Comparison of ENCODE assay signal across 21 cellular contexts in genomic region chr2:102599486-102599885, GRCh38. TPM values are rescaled to one million over a fixed set of nuclear protein-coding genes. Genes with fewer than 3 reads are reported as not detected.
"Had no signal": no experiment of that assay in that cellular context is flagged by ENCODE, and none has a peak within 500 bp of the region (broad histone marks: within the 10 kb centered on the region; RNA-seq: fewer than 3 reads in every experiment).

No MANE protein-coding gene starts in this region.

- H3K4me1 Mint-ChIP-seq: activated CD4-positive, alpha-beta T cell treated with anti-CD3 and anti-CD28 coated beads, Interleukin-2, amount 10 ng/mL, durations not matched to agents 24 days and 14 days; memory B cell; naive thymus-derived CD8-positive, alpha-beta T cell; stimulated activated effector memory CD8-positive, alpha-beta T cell treated with anti-CD3 and anti-CD28 coated beads, Interleukin-12 subunit alpha, Interleukin-12 subunit beta, amount 100 ng/mL, for 72 hours had no signal

- H3K4me3 Mint-ChIP-seq: activated CD4-positive, alpha-beta T cell treated with anti-CD3 and anti-CD28 coated beads, Interleukin-2, amount 10 ng/mL, durations not matched to agents 24 days and 14 days; activated CD8-positive, alpha-beta T cell treated with anti-CD3 and anti-CD28 coated beads, Interleukin-2, amount 10 ng/mL, durations not matched to agents 7 days and 5 days; activated T-cell treated with anti-CD3 and anti-CD28 coated beads, Interleukin-2, amount 50 U/mL, for 24 hours; memory B cell; naive thymus-derived CD8-positive, alpha-beta T cell; stimulated activated effector memory CD8-positive, alpha-beta T cell treated with anti-CD3 and anti-CD28 coated beads, Interleukin-12 subunit alpha, Interleukin-12 subunit beta, amount 100 ng/mL, for 72 hours; T-helper 2 cell treated with Interferon-gamma antibody and Interleukin-4, amounts not matched to agents 5 μg/mL and 100 μg/mL, for 36 hours had no signal

- H3K9me3 Mint-ChIP-seq: activated CD4-positive, alpha-beta T cell treated with anti-CD3 and anti-CD28 coated beads, Interleukin-2, amount 10 ng/mL, durations not matched to agents 24 days and 14 days; activated T-cell treated with anti-CD3 and anti-CD28 coated beads, Interleukin-2, amount 50 U/mL, for 24 hours; activated T-helper 2 cell treated with anti-CD3 and anti-CD28 coated beads, Interferon-gamma antibody, Interleukin-2, Interleukin-4, amounts not matched to agents 10 μg/mL and 5 μg/mL and 100 μg/mL, durations not matched to agents 14 hours and 24 hours and 36 hours; T-helper 2 cell treated with Interferon-gamma antibody and Interleukin-4, amounts not matched to agents 5 μg/mL and 100 μg/mL, for 36 hours had no signal

- H3K27ac Mint-ChIP-seq: activated CD4-positive, alpha-beta T cell treated with anti-CD3 and anti-CD28 coated beads, Interleukin-2, amount 10 ng/mL, durations not matched to agents 24 days and 14 days; activated CD8-positive, alpha-beta T cell treated with anti-CD3 and anti-CD28 coated beads, Interleukin-2, amount 10 ng/mL, durations not matched to agents 7 days and 5 days; activated T-cell treated with anti-CD3 and anti-CD28 coated beads, Interleukin-2, amount 50 U/mL, for 24 hours; activated T-helper 2 cell treated with anti-CD3 and anti-CD28 coated beads, Interferon-gamma antibody, Interleukin-2, Interleukin-4, amounts not matched to agents 10 μg/mL and 5 μg/mL and 100 μg/mL, durations not matched to agents 14 hours and 24 hours and 36 hours; memory B cell; naive thymus-derived CD8-positive, alpha-beta T cell; stimulated activated effector memory CD8-positive, alpha-beta T cell treated with anti-CD3 and anti-CD28 coated beads, Interleukin-12 subunit alpha, Interleukin-12 subunit beta, amount 100 ng/mL, for 72 hours; T-helper 2 cell treated with Interferon-gamma antibody and Interleukin-4, amounts not matched to agents 5 μg/mL and 100 μg/mL, for 36 hours had no signal

- H3K4me3 ChIP-seq: body of pancreas, dorsolateral prefrontal cortex, left ventricle myocardium inferior, mucosa of descending colon, pancreas, sigmoid colon, thoracic aorta had no signal

- H3K36me3 Mint-ChIP-seq: naive thymus-derived CD8-positive, alpha-beta T cell; stimulated activated effector memory CD8-positive, alpha-beta T cell treated with anti-CD3 and anti-CD28 coated beads, Interleukin-12 subunit alpha, Interleukin-12 subunit beta, amount 100 ng/mL, for 72 hours had no signal

- ATAC-seq: activated CD8-positive, alpha-beta T cell treated with anti-CD3 and anti-CD28 coated beads, Interleukin-2, amount 10 ng/mL, durations not matched to agents 7 days and 5 days; body of pancreas; mucosa of descending colon; naive thymus-derived CD8-positive, alpha-beta T cell; pancreas; stimulated activated effector memory CD8-positive, alpha-beta T cell treated with anti-CD3 and anti-CD28 coated beads, Interleukin-12 subunit alpha, Interleukin-12 subunit beta, amount 100 ng/mL, for 72 hours had no signal

- H3K4me1 ChIP-seq: body of pancreas, left ventricle myocardium inferior, pancreas, sigmoid colon had no signal

- H3K27me3 ChIP-seq: pancreas, sigmoid colon had no signal

- H3K27ac ChIP-seq: body of pancreas, dorsolateral prefrontal cortex, epithelial cell of prostate, left ventricle myocardium inferior, pancreas, sigmoid colon, thoracic aorta had no signal

- H3K9me3 ChIP-seq: body of pancreas, left ventricle myocardium inferior, mucosa of descending colon, pancreas, sigmoid colon, thoracic aorta had no signal

- DNase-seq: activated CD4-positive, alpha-beta T cell treated with anti-CD3 and anti-CD28 coated beads, Interleukin-2, amount 10 ng/mL, durations not matched to agents 24 days and 14 days; activated CD8-positive, alpha-beta T cell treated with anti-CD3 and anti-CD28 coated beads, Interleukin-2, amount 10 ng/mL, durations not matched to agents 7 days and 5 days; activated naive CD4-positive, alpha-beta T cell treated with Interleukin-2 at 50 U/mL for 16 hours; activated T-cell treated with anti-CD3 and anti-CD28 coated beads, Interleukin-2, amount 50 U/mL, for 24 hours; body of pancreas; dorsolateral prefrontal cortex; foreskin melanocyte; hypothalamus; left ventricle myocardium inferior; mucosa of descending colon; naive thymus-derived CD8-positive, alpha-beta T cell; pancreas; sigmoid colon; stimulated activated CD4-positive, alpha-beta T cell treated with anti-CD3 and anti-CD28 coated beads, Interleukin-4, amount 100 ng/mL, for 24 hours had no signal

- H3K36me3 ChIP-seq: left ventricle myocardium inferior, pancreas, sigmoid colon, thoracic aorta had no signal

RNA-seq across cellular contexts. Expression of gene SLC9A2, which starts 19.9 kb away (rescaled TPM):
- total RNA-seq: activated CD4-positive, alpha-beta T cell treated with anti-CD3 and anti-CD28 coated beads, Interleukin-2, amount 10 ng/mL, durations not matched to agents 24 days and 14 days; activated CD8-positive, alpha-beta T cell treated with anti-CD3 and anti-CD28 coated beads, Interleukin-2, amount 10 ng/mL, durations not matched to agents 7 days and 5 days; activated T-helper 2 cell treated with anti-CD3 and anti-CD28 coated beads, Interferon-gamma antibody, Interleukin-2, Interleukin-4, amounts not matched to agents 10 μg/mL and 5 μg/mL and 100 μg/mL, durations not matched to agents 14 hours and 24 hours and 36 hours; fibroblast of lung; naive thymus-derived CD8-positive, alpha-beta T cell had no signal
